9 cellular contexts compared by ENCODE assay signal in genomic region chr11:65432133-65432650, GRCh38. TPM values are rescaled to one million over a fixed set of nuclear protein-coding genes. Genes with fewer than 3 reads are reported as not detected.
A peak's percentile ranks its signal among the peaks of the same experiment; 100 is the strongest.
DNase-seq lines count a peak whose midpoint lies in the region; ATAC-seq and TF ChIP-seq lines count a peak whose summit lies in the region.
"Had no signal": no experiment of that assay in that cellular context is flagged by ENCODE, and none has a peak within 500 bp of the region (broad histone marks: within the 10 kb centered on the region; RNA-seq: fewer than 3 reads in every experiment).

No MANE protein-coding gene starts in this region.

- intact Hi-C loops in transverse colon (cut with DNase I; ENCODE audit: low total_unique reads): no loop called here

- H3K27ac ChIP-seq in liver (ENCODE audit: low read depth in 1 of 2, low read length in 2 of 2) (peak overlapping the region; percentile 40 to 46), transverse colon (peak overlapping the region; percentile 100)

- no peak for TF ChIP-seq RAD21 in liver (IDR thresholded peaks at IDR 0.05)

- no peak overlapping the region for H3K9ac ChIP-seq in liver (ENCODE audit: low read depth in 1 of 2, low read length in 2 of 2)

- TF ChIP-seq POLR2A in transverse colon (IDR thresholded peaks at IDR 0.05): no peak

- ATAC-seq in HG03571 (IDR thresholded peaks at IDR 0.05; ENCODE audit: unreplicated experiment) (no peak), HG02973 (IDR thresholded peaks at IDR 0.05; ENCODE audit: unreplicated experiment) (no peak)

- H3K36me3 ChIP-seq in liver (ENCODE audit: control insufficient read depth in 4 of 4, insufficient read depth in 3 of 4, low read depth in 1 of 4, low read length in 3 of 4) (peaks cover 0 to 15% (median 11%) of the 10 kb centered on the region in 4 donors), transverse colon (peaks cover 0 to 29% (median 13%) of the 10 kb centered on the region in 4 donors)

- in situ Hi-C loops in astrocyte of the cerebellum (cut with HindIII; ENCODE audit: low sequenced_read_pairs) (no loop called here), transverse colon (cut with MboI; ENCODE audit: low pct_ligation_motif_present in 1 of 4, low pct_unique_long_range_greater_than_20kb in 1 of 4, low sequenced_read_pairs in 3 of 4) (no loop called here)

- H3K36me3 Mint-ChIP-seq in activated naive CD4-positive, alpha-beta T cell treated with anti-CD3 and anti-CD28 coated beads, Interleukin-2, amount 50 U/mL, for 24 hours: peaks cover 7% of the 10 kb centered on the region

- H3K9me3 ChIP-seq in liver (ENCODE audit: control insufficient read depth in 4 of 4, low read length in 3 of 4): no peaks in the 10 kb centered on the region
- no peaks in the 10 kb centered on the region for H3K9me3 ChIP-seq in transverse colon

- H3K4me3 ChIP-seq in astrocyte of the cerebellum (ENCODE audit: low read depth, low read length): peak overlapping the region; percentile 96
- H3K4me3 ChIP-seq in liver (ENCODE audit: low read depth in 1 of 3, low read length in 3 of 3): no peak overlapping the region
- H3K4me3 ChIP-seq in transverse colon: peak overlapping the region in 1 of 4 donors; percentile 3

- H3K9me3 Mint-ChIP-seq in activated naive CD4-positive, alpha-beta T cell treated with anti-CD3 and anti-CD28 coated beads, Interleukin-2, amount 50 U/mL, for 24 hours: no peaks in the 10 kb centered on the region

- TF ChIP-seq CTCF in astrocyte of the cerebellum (IDR thresholded peaks at IDR 0.05; ENCODE audit: low read depth, low read length, missing control alignments) (no peak), liver (IDR thresholded peaks at IDR 0.05; ENCODE audit: low read depth, low read length, missing input control) (no peak), transverse colon (IDR thresholded peaks at IDR 0.05) (no peak)

- H3K4me1 Mint-ChIP-seq in activated naive CD4-positive, alpha-beta T cell treated with anti-CD3 and anti-CD28 coated beads, Interleukin-2, amount 50 U/mL, for 24 hours: peaks cover 90% of the 10 kb centered on the region

- no peak for TF ChIP-seq EP300 in transverse colon (IDR thresholded peaks at IDR 0.05; ENCODE audit: low read depth)

- 27% methylated on average over 2 of the region's 2 CpGs for WGBS in liver
- 58 to 68% methylated on average over 2 of the region's 2 CpGs for WGBS in transverse colon (ENCODE audit: low coverage in 1 of 2), 2 donors

- H3K4me1 ChIP-seq in liver (ENCODE audit: control insufficient read depth in 4 of 4, insufficient read depth in 4 of 4, low read length in 3 of 4) (peaks cover 0 to 53% (median 20%) of the 10 kb centered on the region in 4 donors), transverse colon (peaks cover 27 to 94% (median 48%) of the 10 kb centered on the region in 4 donors)

- H3K27me3 ChIP-seq in liver (ENCODE audit: control insufficient read depth in 4 of 4, insufficient read depth in 4 of 4, low read length in 3 of 4) (no peaks in the 10 kb centered on the region), transverse colon (no peaks in the 10 kb centered on the region)

- H3K27me3 Mint-ChIP-seq in activated naive CD4-positive, alpha-beta T cell treated with anti-CD3 and anti-CD28 coated beads, Interleukin-2, amount 50 U/mL, for 24 hours: no peaks in the 10 kb centered on the region

- DNase-seq in activated naive CD4-positive, alpha-beta T cell treated with anti-CD3 and anti-CD28 coated beads, Interleukin-2, amount 50 U/mL, for 16 hours: no peak
- DNase-seq in astrocyte of the cerebellum (ENCODE audit: low read depth): no peak
- no peak for DNase-seq in transverse colon
- DNase-seq in ecto neural progenitor cell (ENCODE audit: low spot score): no peak
- DNase-seq: activated CD4-positive, alpha-beta T cell treated with anti-CD3 and anti-CD28 coated beads for 48 hours had no signal

- H3K27ac Mint-ChIP-seq in activated naive CD4-positive, alpha-beta T cell treated with anti-CD3 and anti-CD28 coated beads, Interleukin-2, amount 50 U/mL, for 24 hours: peak overlapping the region; percentile 85

- H3K4me3 Mint-ChIP-seq in activated naive CD4-positive, alpha-beta T cell treated with anti-CD3 and anti-CD28 coated beads, Interleukin-2, amount 50 U/mL, for 24 hours: peak overlapping the region; percentile 61

TF ChIP-seq in liver, 16 proteins besides CTCF, POLR2A, EP300 and RAD21:
- TF ChIP-seq HNF4A (conservative IDR thresholded peaks at IDR 0.05): no peak
- TF ChIP-seq SP1 (IDR thresholded peaks at IDR 0.05): no peak
- peak; percentile 31 for TF ChIP-seq HNF4G (IDR thresholded peaks at IDR 0.05)
- TF ChIP-seq YY1 (IDR thresholded peaks at IDR 0.05): peak; percentile 12
TF ChIP-seq in liver: peak in this region for 2.

RNA-seq across cellular contexts. Expression of gene NEAT1, which starts 9.6 kb away (rescaled TPM):
- 1,000 to 10,000 TPM in 1 of 2 donors, 10 to 100 TPM in 1; 29.6 to 1,968 TPM for total RNA-seq in liver
- 100 to 1,000 TPM in 1 of 2 donors, 10 to 100 TPM in 1; 50.2 to 111 TPM for polyA plus RNA-seq in liver
- total RNA-seq in transverse colon: 100 to 1,000 TPM; 370 to 782 (median 680) TPM

RNA-seq across cellular contexts. Expression of gene FRMD8, which starts 45.8 kb away (rescaled TPM):
- total RNA-seq in liver: 10 to 100 TPM; 20.7 to 22.8 TPM
- polyA plus RNA-seq in liver: 1 to 10 TPM; 2.8 to 9.4 TPM
- total RNA-seq in transverse colon: 100 to 1,000 TPM in 3 of 4 donors, 10 to 100 TPM in 1; 64.3 to 164 (median 128) TPM

RNA-seq across cellular contexts. Expression of gene SLC25A45, which starts 49.7 kb away (rescaled TPM):
- total RNA-seq in liver (1 to 10 TPM; 5.1 to 6.8 TPM), transverse colon (1 to 10 TPM; 2.2 to 5.6 (median 5.2) TPM)
- 1 to 10 TPM; 4.5 to 5.6 TPM for polyA plus RNA-seq in liver
